Comparison of ENCODE assay signal across 1 cellular context in genomic region chr1:155063550-155064108, GRCh38.
TF ChIP-seq lines count a peak whose summit lies in the region.

EFNA4 (plus strand) TSS chr1:155063740; CDS start chr1:155063824, 84 bp downstream.

TF ChIP-seq in HepG2, 621 proteins besides CTCF, POLR2A, EP300 and RAD21 (continued from another document and continues in another):
- TF ChIP-seq, protein P1, sequence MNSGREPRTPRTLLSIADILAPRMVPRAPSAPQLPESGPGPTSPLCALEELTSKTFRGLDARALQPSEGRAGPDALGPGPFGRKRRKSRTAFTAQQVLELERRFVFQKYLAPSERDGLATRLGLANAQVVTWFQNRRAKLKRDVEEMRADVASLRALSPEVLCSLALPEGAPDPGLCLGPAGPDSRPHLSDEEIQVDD (CRISPR knock-in tag; IDR thresholded peaks at IDR 0.05; ENCODE audit: borderline replicate concordance), result peak; percentile 69; the same call in 1 of the 2 replicates
- TF ChIP-seq GTF2F1 (IDR thresholded peaks at IDR 0.05; ENCODE audit: low read length) (no peak), ZNF296 (CRISPR knock-in tag; conservative IDR thresholded peaks at IDR 0.05) (no peak), ZNF607 (CRISPR knock-in tag; IDR thresholded peaks at IDR 0.05; ENCODE audit: borderline replicate concordance) (peak; percentile 77; the same call in 1 of the 2 replicates), TARDBP (CRISPR knock-in tag; IDR thresholded peaks at IDR 0.05) (peak; percentile 33; the same call in 1 of the 2 replicates), GATA4 (IDR thresholded peaks at IDR 0.05; ENCODE audit: borderline replicate concordance, low read depth) (no peak), SALL1 (CRISPR knock-in tag; IDR thresholded peaks at IDR 0.05) (peak; percentile 73), ZNF468 (CRISPR knock-in tag; IDR thresholded peaks at IDR 0.05) (no peak), NFYB (CRISPR knock-in tag; IDR thresholded peaks at IDR 0.05) (peak; percentile 69), ZFP36 (IDR thresholded peaks at IDR 0.05; ENCODE audit: borderline replicate concordance, low read depth, low read length, partially characterized antibody) (no peak), ERF (CRISPR knock-in tag; IDR thresholded peaks at IDR 0.05) (0 out of 2 replicates have a peak, but pooled peaks have one; percentile 21), SMAD3 (CRISPR knock-in tag; IDR thresholded peaks at IDR 0.05) (0 out of 2 replicates have a peak, but pooled peaks have one; percentile 19), ZNF333 (CRISPR knock-in tag; IDR thresholded peaks at IDR 0.05; ENCODE audit: borderline replicate concordance) (0 out of 2 replicates have a peak, but pooled peaks have one; percentile 33), GABPB1 (CRISPR knock-in tag; IDR thresholded peaks at IDR 0.05) (peak; percentile 61), PBX3 (CRISPR knock-in tag; IDR thresholded peaks at IDR 0.05; ENCODE audit: borderline replicate concordance) (no peak), ZFX (CRISPR knock-in tag; IDR thresholded peaks at IDR 0.05; ENCODE audit: low read depth) (peak; percentile 85), ZNF589 (CRISPR knock-in tag; conservative IDR thresholded peaks at IDR 0.05) (no peak), HDAC2 (CRISPR knock-in tag; IDR thresholded peaks at IDR 0.05) (peak; percentile 50; the same call in 1 of the 2 replicates), ZNF605 (CRISPR knock-in tag; IDR thresholded peaks at IDR 0.05) (no peak; the same call in 1 of the 2 replicates), FOXO1 (CRISPR knock-in tag; IDR thresholded peaks at IDR 0.05) (no peak), KMT2A (CRISPR knock-in tag; IDR thresholded peaks at IDR 0.05) (no peak), SOX5 (CRISPR knock-in tag; IDR thresholded peaks at IDR 0.05; ENCODE audit: borderline replicate concordance) (0 out of 2 replicates have a peak, but pooled peaks have one; percentile 11), ZNF430 (CRISPR knock-in tag; IDR thresholded peaks at IDR 0.05) (no peak), HES4 (CRISPR knock-in tag; IDR thresholded peaks at IDR 0.05; ENCODE audit: borderline replicate concordance) (0 out of 2 replicates have a peak, but pooled peaks have one; percentile 43), ZNF652 (CRISPR knock-in tag; IDR thresholded peaks at IDR 0.05; ENCODE audit: borderline replicate concordance, low read depth) (peak; percentile 100), ZNF619 (CRISPR knock-in tag; IDR thresholded peaks at IDR 0.05) (0 out of 2 replicates have a peak, but pooled peaks have one; percentile 24), ZNF557 (CRISPR knock-in tag; IDR thresholded peaks at IDR 0.05) (0 out of 2 replicates have a peak, but pooled peaks have one; percentile 39), ZNF224 (CRISPR knock-in tag; IDR thresholded peaks at IDR 0.05) (peak; percentile 56; the same call in 1 of the 2 replicates), ZNF180 (CRISPR knock-in tag; IDR thresholded peaks at IDR 0.05; ENCODE audit: borderline replicate concordance, low read depth) (no peak), THAP8 (CRISPR knock-in tag; IDR thresholded peaks at IDR 0.05; ENCODE audit: borderline replicate concordance) (no peak), TFDP1 (CRISPR knock-in tag; IDR thresholded peaks at IDR 0.05; ENCODE audit: borderline replicate concordance) (peak; percentile 41; the same call in 1 of the 2 replicates), ZNF235 (CRISPR knock-in tag; IDR thresholded peaks at IDR 0.05; ENCODE audit: borderline replicate concordance) (no peak), NFATC3 (CRISPR knock-in tag; IDR thresholded peaks at IDR 0.05) (no peak; the same call in 1 of the 2 replicates), GFI1 (CRISPR knock-in tag; IDR thresholded peaks at IDR 0.05; ENCODE audit: borderline replicate concordance) (0 out of 2 replicates have a peak, but pooled peaks have one; percentile 38), ZNF776 (CRISPR knock-in tag; IDR thresholded peaks at IDR 0.05) (no peak), PITX1 (CRISPR knock-in tag; IDR thresholded peaks at IDR 0.05) (no peak), SP4 (CRISPR knock-in tag; IDR thresholded peaks at IDR 0.05) (peak; percentile 67), ZNF30 (CRISPR knock-in tag; IDR thresholded peaks at IDR 0.05) (no peak), MBNL3 (CRISPR knock-in tag; conservative IDR thresholded peaks at IDR 0.05) (no peak), SKI (IDR thresholded peaks at IDR 0.05; ENCODE audit: partially characterized antibody) (peak; percentile 17), NCOR1 (IDR thresholded peaks at IDR 0.05; ENCODE audit: borderline replicate concordance, low read length) (0 out of 2 replicates have a peak, but pooled peaks have one; percentile 30), PHF20 (CRISPR knock-in tag; IDR thresholded peaks at IDR 0.05) (peak; percentile 36; the same call in 1 of the 2 replicates), ZFP36L1 (CRISPR knock-in tag; IDR thresholded peaks at IDR 0.05) (0 out of 2 replicates have a peak, but pooled peaks have one; percentile 28), SIX1 (CRISPR knock-in tag; IDR thresholded peaks at IDR 0.05; ENCODE audit: borderline replicate concordance) (no peak), ZNF350 (CRISPR knock-in tag; IDR thresholded peaks at IDR 0.05; ENCODE audit: borderline replicate concordance, low read depth) (peak; percentile 74), MAX (IDR thresholded peaks at IDR 0.05) (no peak), ZNF549 (CRISPR knock-in tag; IDR thresholded peaks at IDR 0.05) (no peak)
- TF ChIP-seq, protein P2, sequence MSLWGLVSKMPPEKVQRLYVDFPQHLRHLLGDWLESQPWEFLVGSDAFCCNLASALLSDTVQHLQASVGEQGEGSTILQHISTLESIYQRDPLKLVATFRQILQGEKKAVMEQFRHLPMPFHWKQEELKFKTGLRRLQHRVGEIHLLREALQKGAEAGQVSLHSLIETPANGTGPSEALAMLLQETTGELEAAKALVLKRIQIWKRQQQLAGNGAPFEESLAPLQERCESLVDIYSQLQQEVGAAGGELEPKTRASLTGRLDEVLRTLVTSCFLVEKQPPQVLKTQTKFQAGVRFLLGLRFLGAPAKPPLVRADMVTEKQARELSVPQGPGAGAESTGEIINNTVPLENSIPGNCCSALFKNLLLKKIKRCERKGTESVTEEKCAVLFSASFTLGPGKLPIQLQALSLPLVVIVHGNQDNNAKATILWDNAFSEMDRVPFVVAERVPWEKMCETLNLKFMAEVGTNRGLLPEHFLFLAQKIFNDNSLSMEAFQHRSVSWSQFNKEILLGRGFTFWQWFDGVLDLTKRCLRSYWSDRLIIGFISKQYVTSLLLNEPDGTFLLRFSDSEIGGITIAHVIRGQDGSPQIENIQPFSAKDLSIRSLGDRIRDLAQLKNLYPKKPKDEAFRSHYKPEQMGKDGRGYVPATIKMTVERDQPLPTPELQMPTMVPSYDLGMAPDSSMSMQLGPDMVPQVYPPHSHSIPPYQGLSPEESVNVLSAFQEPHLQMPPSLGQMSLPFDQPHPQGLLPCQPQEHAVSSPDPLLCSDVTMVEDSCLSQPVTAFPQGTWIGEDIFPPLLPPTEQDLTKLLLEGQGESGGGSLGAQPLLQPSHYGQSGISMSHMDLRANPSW (CRISPR knock-in tag; IDR thresholded peaks at IDR 0.05; ENCODE audit: borderline replicate concordance), result no peak
- TF ChIP-seq, protein P3, sequence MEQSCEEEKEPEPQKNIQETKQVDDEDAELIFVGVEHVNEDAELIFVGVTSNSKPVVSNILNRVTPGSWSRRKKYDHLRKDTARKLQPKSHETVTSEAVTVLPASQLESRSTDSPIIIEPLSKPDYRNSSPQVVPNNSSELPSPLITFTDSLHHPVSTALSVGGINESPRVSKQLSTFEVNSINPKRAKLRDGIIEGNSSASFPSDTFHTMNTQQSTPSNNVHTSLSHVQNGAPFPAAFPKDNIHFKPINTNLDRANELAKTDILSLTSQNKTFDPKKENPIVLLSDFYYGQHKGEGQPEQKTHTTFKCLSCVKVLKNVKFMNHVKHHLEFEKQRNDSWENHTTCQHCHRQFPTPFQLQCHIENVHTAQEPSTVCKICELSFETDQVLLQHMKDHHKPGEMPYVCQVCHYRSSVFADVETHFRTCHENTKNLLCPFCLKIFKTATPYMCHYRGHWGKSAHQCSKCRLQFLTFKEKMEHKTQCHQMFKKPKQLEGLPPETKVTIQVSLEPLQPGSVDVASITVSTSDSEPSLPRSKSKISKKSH (CRISPR knock-in tag; IDR thresholded peaks at IDR 0.05; ENCODE audit: borderline replicate concordance), result 0 out of 2 replicates have a peak, but pooled peaks have one; percentile 60
- TF ChIP-seq, protein P4, sequence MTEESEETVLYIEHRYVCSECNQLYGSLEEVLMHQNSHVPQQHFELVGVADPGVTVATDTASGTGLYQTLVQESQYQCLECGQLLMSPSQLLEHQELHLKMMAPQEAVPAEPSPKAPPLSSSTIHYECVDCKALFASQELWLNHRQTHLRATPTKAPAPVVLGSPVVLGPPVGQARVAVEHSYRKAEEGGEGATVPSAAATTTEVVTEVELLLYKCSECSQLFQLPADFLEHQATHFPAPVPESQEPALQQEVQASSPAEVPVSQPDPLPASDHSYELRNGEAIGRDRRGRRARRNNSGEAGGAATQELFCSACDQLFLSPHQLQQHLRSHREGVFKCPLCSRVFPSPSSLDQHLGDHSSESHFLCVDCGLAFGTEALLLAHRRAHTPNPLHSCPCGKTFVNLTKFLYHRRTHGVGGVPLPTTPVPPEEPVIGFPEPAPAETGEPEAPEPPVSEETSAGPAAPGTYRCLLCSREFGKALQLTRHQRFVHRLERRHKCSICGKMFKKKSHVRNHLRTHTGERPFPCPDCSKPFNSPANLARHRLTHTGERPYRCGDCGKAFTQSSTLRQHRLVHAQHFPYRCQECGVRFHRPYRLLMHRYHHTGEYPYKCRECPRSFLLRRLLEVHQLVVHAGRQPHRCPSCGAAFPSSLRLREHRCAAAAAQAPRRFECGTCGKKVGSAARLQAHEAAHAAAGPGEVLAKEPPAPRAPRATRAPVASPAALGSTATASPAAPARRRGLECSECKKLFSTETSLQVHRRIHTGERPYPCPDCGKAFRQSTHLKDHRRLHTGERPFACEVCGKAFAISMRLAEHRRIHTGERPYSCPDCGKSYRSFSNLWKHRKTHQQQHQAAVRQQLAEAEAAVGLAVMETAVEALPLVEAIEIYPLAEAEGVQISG (CRISPR knock-in tag; IDR thresholded peaks at IDR 0.05), result peak; percentile 46; the same call in 1 of the 2 replicates
- TF ChIP-seq, protein P5, sequence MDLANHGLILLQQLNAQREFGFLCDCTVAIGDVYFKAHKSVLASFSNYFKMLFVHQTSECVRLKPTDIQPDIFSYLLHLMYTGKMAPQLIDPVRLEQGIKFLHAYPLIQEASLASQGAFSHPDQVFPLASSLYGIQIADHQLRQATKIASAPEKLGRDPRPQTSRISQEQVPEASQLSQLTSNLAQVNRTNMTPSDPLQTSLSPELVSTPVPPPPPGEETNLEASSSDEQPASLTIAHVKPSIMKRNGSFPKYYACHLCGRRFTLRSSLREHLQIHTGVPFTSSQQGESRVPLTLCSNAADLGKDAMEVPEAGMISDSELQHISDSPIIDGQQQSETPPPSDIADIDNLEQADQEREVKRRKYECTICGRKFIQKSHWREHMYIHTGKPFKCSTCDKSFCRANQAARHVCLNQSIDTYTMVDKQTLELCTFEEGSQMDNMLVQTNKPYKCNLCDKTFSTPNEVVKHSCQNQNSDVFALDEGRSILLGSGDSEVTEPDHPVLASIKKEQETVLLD (CRISPR knock-in tag; IDR thresholded peaks at IDR 0.05; ENCODE audit: low read depth), result 0 out of 2 replicates have a peak, but pooled peaks have one; percentile 26
- TF ChIP-seq, protein P6, sequence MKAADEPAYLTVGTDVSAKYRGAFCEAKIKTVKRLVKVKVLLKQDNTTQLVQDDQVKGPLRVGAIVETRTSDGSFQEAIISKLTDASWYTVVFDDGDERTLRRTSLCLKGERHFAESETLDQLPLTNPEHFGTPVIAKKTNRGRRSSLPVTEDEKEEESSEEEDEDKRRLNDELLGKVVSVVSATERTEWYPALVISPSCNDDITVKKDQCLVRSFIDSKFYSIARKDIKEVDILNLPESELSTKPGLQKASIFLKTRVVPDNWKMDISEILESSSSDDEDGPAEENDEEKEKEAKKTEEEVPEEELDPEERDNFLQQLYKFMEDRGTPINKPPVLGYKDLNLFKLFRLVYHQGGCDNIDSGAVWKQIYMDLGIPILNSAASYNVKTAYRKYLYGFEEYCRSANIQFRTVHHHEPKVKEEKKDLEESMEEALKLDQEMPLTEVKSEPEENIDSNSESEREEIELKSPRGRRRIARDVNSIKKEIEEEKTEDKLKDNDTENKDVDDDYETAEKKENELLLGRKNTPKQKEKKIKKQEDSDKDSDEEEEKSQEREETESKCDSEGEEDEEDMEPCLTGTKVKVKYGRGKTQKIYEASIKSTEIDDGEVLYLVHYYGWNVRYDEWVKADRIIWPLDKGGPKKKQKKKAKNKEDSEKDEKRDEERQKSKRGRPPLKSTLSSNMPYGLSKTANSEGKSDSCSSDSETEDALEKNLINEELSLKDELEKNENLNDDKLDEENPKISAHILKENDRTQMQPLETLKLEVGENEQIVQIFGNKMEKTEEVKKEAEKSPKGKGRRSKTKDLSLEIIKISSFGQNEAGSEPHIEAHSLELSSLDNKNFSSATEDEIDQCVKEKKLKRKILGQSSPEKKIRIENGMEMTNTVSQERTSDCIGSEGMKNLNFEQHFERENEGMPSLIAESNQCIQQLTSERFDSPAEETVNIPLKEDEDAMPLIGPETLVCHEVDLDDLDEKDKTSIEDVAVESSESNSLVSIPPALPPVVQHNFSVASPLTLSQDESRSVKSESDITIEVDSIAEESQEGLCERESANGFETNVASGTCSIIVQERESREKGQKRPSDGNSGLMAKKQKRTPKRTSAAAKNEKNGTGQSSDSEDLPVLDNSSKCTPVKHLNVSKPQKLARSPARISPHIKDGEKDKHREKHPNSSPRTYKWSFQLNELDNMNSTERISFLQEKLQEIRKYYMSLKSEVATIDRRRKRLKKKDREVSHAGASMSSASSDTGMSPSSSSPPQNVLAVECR (CRISPR knock-in tag; IDR thresholded peaks at IDR 0.05; ENCODE audit: borderline replicate concordance), result peak; percentile 68; the same call in 1 of the 2 replicates
